8 cellular contexts compared by ENCODE assay signal in genomic region chr1:205588691-205589445, GRCh38. TPM values are rescaled to one million over a fixed set of nuclear protein-coding genes. Genes with fewer than 3 reads are reported as not detected.
DNase-seq lines count a peak whose midpoint lies in the region; ATAC-seq lines count a peak whose summit lies in the region.

No MANE protein-coding gene starts in this region.

- H3K4me2 ChIP-seq in GM23248 (ENCODE audit: unreplicated experiment): no peak overlapping the region

- no peak overlapping the region for H3K4me3 ChIP-seq in GM23248

- H3K36me3 ChIP-seq in GM23248 (ENCODE audit: low read depth): no peaks in the 10 kb centered on the region

- in situ Hi-C loops in GM23248 (cut with MboI): no loop called here

- H2AFZ ChIP-seq in GM23248: no peak overlapping the region

- no peaks in the 10 kb centered on the region for H3K9me3 ChIP-seq in GM23248 (ENCODE audit: low read depth)

- no peaks in the 10 kb centered on the region for H3F3A ChIP-seq in GM23248 (ENCODE audit: insufficient read depth)

- DNase-seq in DMS 273 treated with DMSO at 0.1 percent for 48 hours (lab: John Stamatoyannopoulos, UW) (peak; percentile 50), GM23248 (peak; percentile 61), UCSD-AML1 (lab: John Stamatoyannopoulos, UW; ENCODE audit: unreplicated experiment) (peak; percentile 70), islet precursor cell (peak; percentile 81), activated gamma-delta T cell (lab: John Stamatoyannopoulos, UW) (no peak), SK-N-DZ (ENCODE audit: low spot score) (no peak)

- H4K20me1 ChIP-seq in GM23248 (ENCODE audit: insufficient read depth): no peaks in the 10 kb centered on the region

- 65 to 67% methylated on average over 13 of the region's 13 CpGs for WGBS in GM23248 (ENCODE audit: low coverage in 1 of 2, low lambda C conversion rate in 2 of 2, missing lambda C conversion rate in 2 of 2), 2 experiments

- no peak overlapping the region for H3K27ac ChIP-seq in GM23248

- H3K9me2 ChIP-seq in GM23248 (ENCODE audit: insufficient read depth): no peaks in the 10 kb centered on the region

- H3K4me1 ChIP-seq in GM23248 (ENCODE audit: insufficient read depth): peaks cover 4% of the 10 kb centered on the region; the same call in 1 of the 2 replicates

- ATAC-seq in GM18868 (IDR thresholded peaks at IDR 0.05; ENCODE audit: unreplicated experiment): no peak
- no peak for ATAC-seq in GM18867 (IDR thresholded peaks at IDR 0.05; ENCODE audit: unreplicated experiment)

- H3K9ac ChIP-seq in GM23248: no peak overlapping the region

- H3K27me3 ChIP-seq in GM23248 (replicated peaks; ENCODE audit: insufficient read depth): peaks cover 7% of the 10 kb centered on the region; the same call in 1 of the 2 replicates

- no peaks in the 10 kb centered on the region for H3K79me2 ChIP-seq in GM23248 (ENCODE audit: insufficient read depth)

RNA-seq across cellular contexts. Expression of gene ELK4, which starts 42.9 kb away (rescaled TPM):
- 15.2 and 16.4 TPM in 2 replicates for total RNA-seq in GM23248 (2014; rRNA removed; shearing (Covaris generic))
- polyA plus RNA-seq in GM23248 (2016; fragmentation: Nextera tagmentation; extraction: Ambion mirVana): 4.4 and 5.1 TPM in 2 replicates
- 4.4 and 5.7 TPM in 2 replicates for polyA plus RNA-seq in SK-N-DZ (2014; cell fraction: cytosol; rRNA removed)
- 5.3 and 8.4 TPM in 2 replicates for polyA plus RNA-seq in SK-N-DZ (2014; cell fraction: nucleus; rRNA removed)

Comparison
In these comparisons a context has a peak if more than half of its experiments do, and no peak if none do; other contexts are left out.
1. DNase-seq: peak in DMS 273 treated with DMSO at 0.1 percent for 48 hours (single experiment), GM23248 (single experiment), UCSD-AML1 (single experiment) and islet precursor cell (single experiment); none in activated gamma-delta T cell (single experiment) and SK-N-DZ (single experiment).